In genomic region chr11:13972033-13972910, GRCh38 we compare ENCODE assay signal across 16 cellular contexts. TPM values are rescaled to one million over a fixed set of nuclear protein-coding genes. Genes with fewer than 3 reads are reported as not detected.
DNase-seq lines count a peak whose midpoint lies in the region; ATAC-seq and TF ChIP-seq lines count a peak whose summit lies in the region.
"Had no signal": no experiment of that assay in that cellular context is flagged by ENCODE, and none has a peak within 500 bp of the region (broad histone marks: within the 10 kb centered on the region; RNA-seq: fewer than 3 reads in every experiment).

No MANE protein-coding gene starts in this region.

- intact Hi-C loops in mammary epithelial cell (cut with micrococcal nuclease): loop anchor here (5.0 kb wide), 1 partner anchor 65 kb away; no protein-coding TSS in a partner anchor

- in situ Hi-C loops in mammary epithelial cell (cut with MboI; ENCODE audit: low sequenced_read_pairs in 2 of 2): loop anchor here in 1 of 2 donors (25.0 kb wide), 1 partner anchor 165 kb away; no protein-coding TSS in a partner anchor

- no peaks in the 10 kb centered on the region for H3K36me3 ChIP-seq in SK-N-SH (replicated peaks in 1 of 2; ENCODE audit: control insufficient read depth in 1 of 2, insufficient read depth in 2 of 2, low read length in 1 of 2)
- no peaks in the 10 kb centered on the region for H3K36me3 ChIP-seq in skeletal muscle tissue (ENCODE audit: control insufficient read depth in 3 of 3, insufficient read depth in 3 of 3, low read length in 3 of 3)
- H3K36me3 ChIP-seq in mammary epithelial cell (ENCODE audit: insufficient read depth, low read length): no peaks in the 10 kb centered on the region

- H3K9me3 ChIP-seq in SK-N-SH (no peaks in the 10 kb centered on the region), skeletal muscle tissue (ENCODE audit: control insufficient read depth in 3 of 3, low read length in 3 of 3) (no peaks in the 10 kb centered on the region), mammary epithelial cell (replicated peaks; ENCODE audit: insufficient read depth, low read length) (no peaks in the 10 kb centered on the region)

- POLR2A ChIA-PET in SK-N-SH (lab: Yijun Ruan, JAX): no interaction called here

- CTCF ChIA-PET in SK-N-SH (lab: Yijun Ruan, JAX) (interaction anchor here (1.3 to 5.8 kb wide), 8 partner anchors 8 to 278 kb away, joined by 3 to 34 read pairs (median 11); no protein-coding TSS in a partner anchor), mammary epithelial cell (lab: Charles Lee; ENCODE audit: low non-redundant PET) (interaction anchor here (0.8 kb wide), 1 partner anchor 21 kb away, joined by 8 read pairs; no protein-coding TSS in a partner anchor)

- ATAC-seq in SK-N-SH treated with all-trans-retinoic acid at 6 μM for 48 hours (no peak), GM18909 (IDR thresholded peaks at IDR 0.05; ENCODE audit: poor library complexity, unreplicated experiment) (no peak)
- peak; percentile 76 for ATAC-seq in activated T-helper 17 cell treated with anti-CD3 and anti-CD28 coated beads, Interleukin-2, amount 50 U/mL, for 72 hours (replicated peaks)
- ATAC-seq: K562 had no signal

- no peak overlapping the region for H3K4me3 Mint-ChIP-seq in activated T-helper 17 cell treated with anti-CD3 and anti-CD28 coated beads, Interleukin-2, amount 50 U/mL, for 72 hours
- H3K4me3 Mint-ChIP-seq: activated naive CD4-positive, alpha-beta T cell treated with anti-CD3 and anti-CD28 coated beads, Interleukin-2, amount 10 ng/mL, durations not matched to agents 7 days and 5 days; CD4-positive, alpha-beta memory T cell had no signal

- H3K9me2 ChIP-seq in SK-N-SH: no peaks in the 10 kb centered on the region

- no peak for TF ChIP-seq RAD21 in SK-N-SH (IDR thresholded peaks at IDR 0.05; ENCODE audit: low read length)

- dilution Hi-C loops in mammary epithelial cell (cut with HindIII; ENCODE audit: low sequenced_read_pairs): loop anchor here (25.0 kb wide), 1 partner anchor 265 kb away; no protein-coding TSS in a partner anchor

- no peaks in the 10 kb centered on the region for H3F3A ChIP-seq in SK-N-SH (replicated peaks; ENCODE audit: insufficient read depth)

- H3K27ac ChIP-seq in SK-N-SH (ENCODE audit: low read depth in 2 of 2, low read length in 1 of 2) (no peak overlapping the region), skeletal muscle tissue (ENCODE audit: low read depth, low read length) (peak overlapping the region; percentile 15), mammary epithelial cell (ENCODE audit: insufficient read depth, low read depth, low read length) (no peak overlapping the region)

- TF ChIP-seq EP300 in SK-N-SH (IDR thresholded peaks at IDR 0.05; ENCODE audit: borderline replicate concordance in 1 of 2, low read depth in 1 of 2, low read length in 1 of 2): no peak

- no peaks in the 10 kb centered on the region for H3K36me3 Mint-ChIP-seq in activated T-helper 17 cell treated with anti-CD3 and anti-CD28 coated beads, Interleukin-2, amount 50 U/mL, for 72 hours (ENCODE audit: low read depth)
- H3K36me3 Mint-ChIP-seq: CD4-positive, alpha-beta memory T cell had no signal

- H3K27me3 ChIP-seq in SK-N-SH (ENCODE audit: insufficient read depth) (no peaks in the 10 kb centered on the region), skeletal muscle tissue (ENCODE audit: control insufficient read depth in 3 of 3, insufficient read depth in 3 of 3, low read length in 3 of 3) (peaks cover 0 to 4% (median 3%) of the 10 kb centered on the region in 3 donors), mammary epithelial cell (ENCODE audit: insufficient read depth, low read length) (peaks cover 8% of the 10 kb centered on the region)

- peaks cover 0 to 3% of the 10 kb centered on the region in 2 experiments; a peak in 1 of 4 replicates for H3K4me1 ChIP-seq in SK-N-SH (ENCODE audit: control insufficient read depth in 1 of 2, insufficient read depth in 2 of 2, low read depth in 1 of 2, low read length in 1 of 2)
- peaks cover 0 to 2% (median 0%) of the 10 kb centered on the region in 3 donors for H3K4me1 ChIP-seq in skeletal muscle tissue (ENCODE audit: control insufficient read depth in 3 of 3, insufficient read depth in 3 of 3, low read length in 3 of 3)
- no peaks in the 10 kb centered on the region for H3K4me1 ChIP-seq in mammary epithelial cell (ENCODE audit: insufficient read depth, low read length)

- peak overlapping the region; percentile 9 for H3K27ac Mint-ChIP-seq in activated T-helper 17 cell treated with anti-CD3 and anti-CD28 coated beads, Interleukin-2, amount 50 U/mL, for 72 hours
- H3K27ac Mint-ChIP-seq: activated naive CD4-positive, alpha-beta T cell treated with anti-CD3 and anti-CD28 coated beads, Interleukin-2, amount 10 ng/mL, durations not matched to agents 7 days and 5 days had no signal

- H3K4me3 ChIP-seq in SK-N-SH (ENCODE audit: low read depth in 2 of 2, low read length in 1 of 2) (no peak overlapping the region), fibroblast of villous mesenchyme (ENCODE audit: low read depth, low read length) (no peak overlapping the region), skeletal muscle tissue (ENCODE audit: low read length in 3 of 3) (no peak overlapping the region), mammary epithelial cell (replicated peaks in 1 of 3; ENCODE audit: insufficient read depth in 1 of 3, low read depth in 2 of 3, low read length in 3 of 3) (no peak overlapping the region)
- H3K4me3 ChIP-seq: K562 had no signal

- H3K4me2 ChIP-seq in SK-N-SH (no peak overlapping the region), mammary epithelial cell (ENCODE audit: insufficient read depth, low read depth, low read length) (no peak overlapping the region)

- H3K9ac ChIP-seq in SK-N-SH (no peak overlapping the region), skeletal muscle tissue (ENCODE audit: low read depth in 1 of 3, low read length in 3 of 3) (no peak overlapping the region), mammary epithelial cell (ENCODE audit: insufficient read depth, low read length) (no peak overlapping the region)

- no peaks in the 10 kb centered on the region for H3K79me2 ChIP-seq in SK-N-SH (ENCODE audit: insufficient read depth)
- no peaks in the 10 kb centered on the region for H3K79me2 ChIP-seq in mammary epithelial cell (ENCODE audit: insufficient read depth, low read length)

- 41% methylated on average over 2 of the region's 2 CpGs for WGBS in SK-N-SH (ENCODE audit: low lambda C conversion rate)
- 23% methylated on average over 2 of the region's 2 CpGs for WGBS in mammary epithelial cell (ENCODE audit: low coverage, missing lambda C conversion rate)

- H2AFZ ChIP-seq in SK-N-SH (ENCODE audit: low read depth): no peak overlapping the region
- H2AFZ ChIP-seq in mammary epithelial cell (ENCODE audit: low read depth, low read length): no peak overlapping the region

- no peaks in the 10 kb centered on the region for H4K20me1 ChIP-seq in SK-N-SH (ENCODE audit: insufficient read depth)
- no peaks in the 10 kb centered on the region for H4K20me1 ChIP-seq in mammary epithelial cell (ENCODE audit: insufficient read depth, low read length)

- no TSS peak for BruUV-seq in mammary epithelial cell (replicated peaks; lab: Mats Ljungman, UMichigan)

- DNase-seq in SK-N-SH (no peak), fibroblast of villous mesenchyme (ENCODE audit: low read depth) (peak; percentile 14), HCEC 1CT (no peak), mammary epithelial cell (no peak)
- DNase-seq: activated naive CD4-positive, alpha-beta T cell treated with anti-CD3 and anti-CD28 coated beads, Interleukin-2, amount 10 ng/mL, durations not matched to agents 7 days and 5 days; CD4-positive, alpha-beta memory T cell; islet precursor cell; NCI-H1436 treated with DMSO at 0.1 percent for 48 hours; NCI-H345; stimulated activated CD4-positive, alpha-beta T cell treated with anti-CD3 and anti-CD28 coated beads, Interleukin-12 subunit alpha, Interleukin-12 subunit beta, amount 100 ng/mL, for 4 hours had no signal

- H3K27me3 Mint-ChIP-seq in activated T-helper 17 cell treated with anti-CD3 and anti-CD28 coated beads, Interleukin-2, amount 50 U/mL, for 72 hours: peaks cover 4% of the 10 kb centered on the region

- TF ChIP-seq CTCF in SK-N-SH (IDR thresholded peaks at IDR 0.05): no peak
- no peak for TF ChIP-seq CTCF in fibroblast of villous mesenchyme (IDR thresholded peaks at IDR 0.05; ENCODE audit: insufficient read depth, low read depth, low read length)
- no peak for TF ChIP-seq CTCF in mammary epithelial cell (conservative IDR thresholded peaks at IDR 0.05 in 1 of 2, IDR thresholded peaks at IDR 0.05 in 1 of 2; ENCODE audit: extremely low read depth in 1 of 2, insufficient read depth in 1 of 2, low read depth in 1 of 2, low read length in 2 of 2)

- no peaks in the 10 kb centered on the region for H3K9me3 Mint-ChIP-seq in activated T-helper 17 cell treated with anti-CD3 and anti-CD28 coated beads, Interleukin-2, amount 50 U/mL, for 72 hours
- H3K9me3 Mint-ChIP-seq: activated naive CD4-positive, alpha-beta T cell treated with anti-CD3 and anti-CD28 coated beads, Interleukin-2, amount 10 ng/mL, durations not matched to agents 7 days and 5 days had no signal

- peaks cover 21% of the 10 kb centered on the region for H3K4me1 Mint-ChIP-seq in activated T-helper 17 cell treated with anti-CD3 and anti-CD28 coated beads, Interleukin-2, amount 50 U/mL, for 72 hours

TF ChIP-seq in SK-N-SH treated with all-trans-retinoic acid at 6 μM for 48 hours, 23 proteins besides CTCF, POLR2A, EP300 and RAD21 (continues in another document):
- peak; percentile 33; the same call in 1 of the 2 replicates for TF ChIP-seq ISL1 (CRISPR knock-in tag; IDR thresholded peaks at IDR 0.05)

TF ChIP-seq in SK-N-SH, 30 proteins besides CTCF, POLR2A, EP300 and RAD21 (continues in another document):
- TF ChIP-seq TAF1 (IDR thresholded peaks at IDR 0.05; ENCODE audit: borderline replicate concordance, low read depth, low read length): no peak
- no peak for TF ChIP-seq TCF12 (IDR thresholded peaks at IDR 0.05)
- TF ChIP-seq FOXJ3 (CRISPR knock-in tag; IDR thresholded peaks at IDR 0.05): no peak
- TF ChIP-seq CHD2 (IDR thresholded peaks at IDR 0.05; ENCODE audit: low read length, partially characterized antibody): no peak
- no peak for TF ChIP-seq GATA2 (CRISPR knock-in tag; IDR thresholded peaks at IDR 0.05)
- TF ChIP-seq RXRA (IDR thresholded peaks at IDR 0.05; ENCODE audit: borderline replicate concordance, low read depth): no peak
- no peak for TF ChIP-seq TEAD4 (IDR thresholded peaks at IDR 0.05; ENCODE audit: borderline replicate concordance, insufficient read depth)

RNA-seq across cellular contexts. Expression of gene SPON1, which starts 9.7 kb away (rescaled TPM):
- polyA plus RNA-seq in SK-N-SH (2012; rRNA removed) (not detected in 2 replicates), mammary epithelial cell (not detected)
- not detected in 2 replicates for polyA plus RNA-seq in SK-N-SH (2012; cell fraction: cytosol; rRNA removed)
- polyA plus RNA-seq in SK-N-SH (2012; cell fraction: nucleus; rRNA removed): 0.01 TPM in 1 of 2 replicates, not detected in the other
- total RNA-seq in activated T-helper 17 cell treated with anti-CD3 and anti-CD28 coated beads, Interleukin-2, amount 50 U/mL, for 72 hours: under 1 TPM; 0.06 to 0.90 TPM
- total RNA-seq in fibroblast of villous mesenchyme (0.32 and 0.43 TPM in 2 replicates), skeletal muscle tissue (20.4 TPM), mammary epithelial cell (under 1 TPM in 1 of 2 donors, not detected in 1; 0.17 TPM)
- not detected for polyA minus RNA-seq in mammary epithelial cell
- total RNA-seq: K562, SK-MEL-5 had no signal

Comparison
In these comparisons a context has a peak if more than half of its experiments do, and no peak if none do; other contexts are left out.
1. RNA of gene SPON1, which starts 9.7 kb away (total RNA-seq): 20.4 TPM in skeletal muscle tissue (single experiment); 0.06 to 0.90 TPM in activated T-helper 17 cell treated with anti-CD3 and anti-CD28 coated beads, Interleukin-2, amount 50 U/mL, for 72 hours, 0.32 to 0.43 TPM in fibroblast of villous mesenchyme and 0.17 TPM in mammary epithelial cell; every median in the first group is over 10 times any median in the second.